In genomic region chr10:47050618-47051455, GRCh38 we compare ENCODE assay signal across 26 cellular contexts.
DNase-seq lines count a peak whose midpoint lies in the region; ATAC-seq and TF ChIP-seq lines count a peak whose summit lies in the region.
"Had no signal": no experiment of that assay in that cellular context is flagged by ENCODE, and none has a peak within 500 bp of the region (broad histone marks: within the 10 kb centered on the region; RNA-seq: fewer than 3 reads in every experiment).

No MANE protein-coding gene starts in this region.

- no peaks in the 10 kb centered on the region for H3K36me3 ChIP-seq in endodermal cell (ENCODE audit: control insufficient read depth, insufficient read depth, low read length)
- H3K36me3 ChIP-seq: thyroid gland, WERI-Rb-1 had no signal

- H3K9me3 Mint-ChIP-seq in endodermal cell: no peaks in the 10 kb centered on the region
- H3K9me3 Mint-ChIP-seq: activated naive CD4-positive, alpha-beta T cell treated with anti-CD3 and anti-CD28 coated beads, Interleukin-2, amount 50 U/mL, for 24 hours; activated T-helper 2 cell treated with anti-CD3 and anti-CD28 coated beads, Interferon-gamma antibody, Interleukin-2, Interleukin-4, amounts not matched to agents 10 μg/mL and 5 μg/mL and 100 μg/mL, durations not matched to agents 14 hours and 24 hours and 36 hours; effector memory CD8-positive, alpha-beta T cell; stimulated activated naive CD8-positive, alpha-beta T cell treated with anti-CD3 and anti-CD28 coated beads, Interleukin-15, amount 100 ng/mL, for 72 hours had no signal

- CTCF ChIA-PET in HEK293T (lab: Yijun Ruan, JAX): interaction anchor here (1.1 kb wide), 1 partner anchor 26 kb away, joined by 3 read pairs; no protein-coding TSS in a partner anchor

- H3K9me3 ChIP-seq in endodermal cell (ENCODE audit: control insufficient read depth, low read length): no peaks in the 10 kb centered on the region
- H3K9me3 ChIP-seq: thyroid gland had no signal

- no peaks in the 10 kb centered on the region for H3K4me1 Mint-ChIP-seq in endodermal cell

- no peak overlapping the region for H3K4me3 ChIP-seq in endodermal cell (ENCODE audit: low read length)
- H3K4me3 ChIP-seq: thyroid gland had no signal

- DNase-seq in ELF-1 (ENCODE audit: low read depth, low spot score) (peak; percentile 42), HEK293T (ENCODE audit: extremely low spot score) (no peak), endodermal cell (peak; percentile 63), sciatic nerve (ENCODE audit: low spot score) (peak; percentile 52), GOT3 (lab: John Stamatoyannopoulos, UW) (no peak)
- DNase-seq: activated CD4-positive, alpha-beta T cell treated with anti-CD3 and anti-CD28 coated beads, Interleukin-2, amount 50 U/mL, for 1 hour; Calu3; cortex of kidney; DMS79 treated with DMSO at 0.1 percent for 48 hours; effector memory CD8-positive, alpha-beta T cell; mesenchymal stem cell; NCI-H1694 treated with DMSO at 0.1 percent for 48 hours; NCI-H524 treated with DMSO at 0.1 percent for 48 hours; nucleus accumbens; stimulated activated naive CD8-positive, alpha-beta T cell treated with anti-CD3 and anti-CD28 coated beads, Interleukin-15, amount 100 ng/mL, for 72 hours; T1000; thyroid gland; WERI-Rb-1 had no signal

- WGBS in endodermal cell (ENCODE audit: insufficient coverage in 1 of 2, insufficient read length in 1 of 2), 2 experiments: 93 to 97% methylated on average over 10 to 16 of the region's 16 CpGs

- H3K4me3 Mint-ChIP-seq in endodermal cell: no peak overlapping the region
- H3K4me3 Mint-ChIP-seq: activated naive CD4-positive, alpha-beta T cell treated with anti-CD3 and anti-CD28 coated beads, Interleukin-2, amount 50 U/mL, for 24 hours; effector memory CD8-positive, alpha-beta T cell; stimulated activated naive CD8-positive, alpha-beta T cell treated with anti-CD3 and anti-CD28 coated beads, Interleukin-15, amount 100 ng/mL, for 72 hours had no signal

- H3K4me1 ChIP-seq in endodermal cell (ENCODE audit: control insufficient read depth, insufficient read depth, low read length): no peaks in the 10 kb centered on the region
- H3K4me1 ChIP-seq: thyroid gland had no signal

- H3K27me3 Mint-ChIP-seq in endodermal cell (ENCODE audit: insufficient read depth): no peaks in the 10 kb centered on the region
- H3K27me3 Mint-ChIP-seq: activated naive CD4-positive, alpha-beta T cell treated with anti-CD3 and anti-CD28 coated beads, Interleukin-2, amount 50 U/mL, for 24 hours; stimulated activated naive CD8-positive, alpha-beta T cell treated with anti-CD3 and anti-CD28 coated beads, Interleukin-15, amount 100 ng/mL, for 72 hours had no signal

- POLR2A ChIA-PET in HEK293T (lab: Yijun Ruan, JAX): no interaction called here

- no peak overlapping the region for H3K9ac ChIP-seq in endodermal cell (ENCODE audit: extremely low read depth, low read length, poor library complexity, severe bottlenecking)

- no peak overlapping the region for H3K27ac ChIP-seq in endodermal cell (ENCODE audit: low read depth, low read length)
- H3K27ac ChIP-seq: C4-2B, thyroid gland, WERI-Rb-1 had no signal

- H3K36me3 Mint-ChIP-seq in endodermal cell (ENCODE audit: low read depth): no peaks in the 10 kb centered on the region
- H3K36me3 Mint-ChIP-seq: activated naive CD4-positive, alpha-beta T cell treated with anti-CD3 and anti-CD28 coated beads, Interleukin-2, amount 50 U/mL, for 24 hours had no signal

- no peak overlapping the region for H3K27ac Mint-ChIP-seq in endodermal cell
- H3K27ac Mint-ChIP-seq: activated naive CD4-positive, alpha-beta T cell treated with anti-CD3 and anti-CD28 coated beads, Interleukin-2, amount 50 U/mL, for 24 hours; activated T-helper 2 cell treated with anti-CD3 and anti-CD28 coated beads, Interferon-gamma antibody, Interleukin-2, Interleukin-4, amounts not matched to agents 10 μg/mL and 5 μg/mL and 100 μg/mL, durations not matched to agents 14 hours and 24 hours and 36 hours; effector memory CD8-positive, alpha-beta T cell; stimulated activated naive CD8-positive, alpha-beta T cell treated with anti-CD3 and anti-CD28 coated beads, Interleukin-15, amount 100 ng/mL, for 72 hours had no signal

- peak; percentile 40 for ATAC-seq in sciatic nerve
- ATAC-seq in SK-N-SH treated with all-trans-retinoic acid at 6 μM for 48 hours: no peak
- no peak for ATAC-seq in GM18868 (IDR thresholded peaks at IDR 0.05; ENCODE audit: unreplicated experiment)
- ATAC-seq: effector memory CD8-positive, alpha-beta T cell; HCT116; left colon; Panc1; stimulated activated naive CD8-positive, alpha-beta T cell treated with anti-CD3 and anti-CD28 coated beads, Interleukin-15, amount 100 ng/mL, for 72 hours had no signal

- no peaks in the 10 kb centered on the region for H3K27me3 ChIP-seq in endodermal cell (ENCODE audit: control insufficient read depth, insufficient read depth, low read length, poor library complexity, severe bottlenecking)
- H3K27me3 ChIP-seq: thyroid gland had no signal

- intact Hi-C loops in sciatic nerve (cut with DNase I): no loop called here

- TF ChIP-seq CTCF in endodermal cell (conservative IDR thresholded peaks at IDR 0.05): no peak

TF ChIP-seq in HEK293T, 16 proteins besides CTCF, POLR2A, EP300 and RAD21:
- no peak for TF ChIP-seq BHLHE40 (IDR thresholded peaks at IDR 0.05; ENCODE audit: borderline replicate concordance)
- no peak for TF ChIP-seq FOXK2 (IDR thresholded peaks at IDR 0.05)
- TF ChIP-seq FOXM1 (IDR thresholded peaks at IDR 0.05; ENCODE audit: borderline replicate concordance): no peak
- TF ChIP-seq SP1 (IDR thresholded peaks at IDR 0.05): no peak
- no peak for TF ChIP-seq SUZ12 (IDR thresholded peaks at IDR 0.05)
- TF ChIP-seq NFRKB (IDR thresholded peaks at IDR 0.05): no peak
- peak; percentile 52 for TF ChIP-seq PKNOX1 (IDR thresholded peaks at IDR 0.05)
TF ChIP-seq in HEK293T: peak in this region for 1.

TF ChIP-seq in SK-N-SH treated with all-trans-retinoic acid at 6 μM for 48 hours, 23 proteins besides CTCF, POLR2A, EP300 and RAD21:
- TF ChIP-seq CSDC2 (CRISPR knock-in tag; IDR thresholded peaks at IDR 0.05) (no peak), ZC3H10 (CRISPR knock-in tag; IDR thresholded peaks at IDR 0.05) (no peak), ISL1 (CRISPR knock-in tag; IDR thresholded peaks at IDR 0.05) (no peak), GLIS3 (CRISPR knock-in tag; IDR thresholded peaks at IDR 0.05) (no peak), TOX (CRISPR knock-in tag; IDR thresholded peaks at IDR 0.05; ENCODE audit: borderline replicate concordance) (no peak), TCF4 (CRISPR knock-in tag; IDR thresholded peaks at IDR 0.05; ENCODE audit: borderline replicate concordance) (no peak), ZFP30 (CRISPR knock-in tag; IDR thresholded peaks at IDR 0.05) (no peak), CREB5 (CRISPR knock-in tag; IDR thresholded peaks at IDR 0.05; ENCODE audit: low read depth) (no peak)

Comparison
In these comparisons a context has a peak if more than half of its experiments do, and no peak if none do; other contexts are left out.
1. DNase-seq: peak in ELF-1 (single experiment), endodermal cell (single experiment) and sciatic nerve (single experiment); none in HEK293T (single experiment) and GOT3 (single experiment).